In the genomic region with DNA sequence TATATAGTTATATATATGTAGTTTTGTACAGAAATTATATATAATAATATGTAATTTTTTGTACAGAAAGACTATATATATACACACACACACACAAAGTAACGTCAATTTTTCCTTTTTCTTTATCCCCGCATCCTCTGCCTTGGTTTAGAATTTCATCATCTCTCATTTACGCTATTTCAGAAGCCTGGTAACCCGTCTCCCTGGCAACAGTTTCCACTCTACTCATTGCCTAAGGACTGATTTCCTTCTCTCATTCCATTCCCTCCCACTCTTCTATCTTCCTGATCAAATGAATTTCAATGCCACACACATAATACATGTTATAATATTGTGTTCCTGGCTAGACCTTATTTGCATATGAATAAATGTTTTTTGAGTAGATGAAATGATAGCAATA, we compare ENCODE assay signal across 28 cellular contexts.
"Had no signal": no experiment of that assay in that cellular context is flagged by ENCODE, and none has a peak within 500 bp of the region (broad histone marks: within the 10 kb centered on the region; RNA-seq: fewer than 3 reads in every experiment).

No MANE protein-coding gene starts in this region.

- H3K27ac ChIP-seq: adrenal gland, body of pancreas, cardiac muscle cell, coronary artery, dorsolateral prefrontal cortex, left ventricle myocardium inferior, suprapubic skin, tibial artery, upper lobe of right lung, WERI-Rb-1 had no signal

- H3K27me3 ChIP-seq: adrenal gland, body of pancreas, cardiac muscle cell, suprapubic skin, tibial artery, upper lobe of right lung had no signal

- H3K36me3 ChIP-seq: adrenal gland, cardiac muscle cell, left ventricle myocardium inferior, suprapubic skin, tibial artery, upper lobe of right lung, WERI-Rb-1 had no signal

- DNase-seq: activated CD4-positive, alpha-beta T cell treated with anti-CD3 and anti-CD28 coated beads for 48 hours; activated CD4-positive, alpha-beta T cell treated with anti-CD3 and anti-CD28 coated beads, Interleukin-2, amount 50 U/mL, for 48 hours; activated CD8-positive, alpha-beta memory T cell treated with anti-CD3 and anti-CD28 coated beads for 24 hours; activated effector memory CD4-positive, alpha-beta T cell treated with anti-CD3 and anti-CD28 coated beads, Interleukin-2, amount 50 U/mL, for 16 hours; activated naive CD4-positive, alpha-beta T cell treated with anti-CD3 and anti-CD28 coated beads for 36 hours; activated naive CD8-positive, alpha-beta T cell treated with anti-CD3 and anti-CD28 coated beads for 36 hours; activated T-cell treated with anti-CD3 and anti-CD28 coated beads, Interleukin-2, amount 50 U/mL, for 1 hour; adrenal gland; aorta; body of pancreas; dorsolateral prefrontal cortex; effector memory CD4-positive, alpha-beta T cell; glutamatergic neuron; islet precursor cell; left ventricle myocardium inferior; mesendoderm; natural killer cell; right cardiac atrium; stimulated activated CD4-positive, alpha-beta T cell treated with anti-CD3 and anti-CD28 coated beads, Interleukin-15, amount 100 ng/mL, for 24 hours; stimulated activated CD4-positive, alpha-beta T cell treated with anti-CD3 and anti-CD28 coated beads, Interleukin-2, amount 100 ng/mL, for 24 hours; stimulated activated naive B cell treated with anti-CD40 and anti-IgM and Interleukin-4, amounts not matched to agents 10 μg/mL and 1 μg/mL and 100 μg/mL, for 72 hours; tibial artery; upper lobe of right lung; WERI-Rb-1 had no signal

- H3K4me3 ChIP-seq: adrenal gland, body of pancreas, cardiac muscle cell, coronary artery, dorsolateral prefrontal cortex, left ventricle myocardium inferior, lung, suprapubic skin, tibial artery, upper lobe of right lung had no signal

- H3K9me3 ChIP-seq: adrenal gland, body of pancreas, upper lobe of right lung had no signal
